Comparison of ENCODE assay signal across 8 cellular contexts in genomic region chr14:53955671-53956426, GRCh38. TPM values are rescaled to one million over a fixed set of nuclear protein-coding genes. Genes with fewer than 3 reads are reported as not detected.
DNase-seq lines count a peak whose midpoint lies in the region; ATAC-seq and FAIRE-seq lines count a peak whose summit lies in the region.

No MANE protein-coding gene starts in this region.

- H3K9me3 Mint-ChIP-seq in activated CD8-positive, alpha-beta T cell treated with anti-CD3 and anti-CD28 coated beads, Interleukin-2, amount 10 ng/mL, durations not matched to agents 7 days and 5 days (ENCODE audit: insufficient read depth): no peaks in the 10 kb centered on the region
- H3K9me3 Mint-ChIP-seq in stimulated activated effector memory CD8-positive, alpha-beta T cell treated with anti-CD3 and anti-CD28 coated beads, Interleukin-12 subunit alpha, Interleukin-12 subunit beta, amount 100 ng/mL, for 72 hours: no peaks in the 10 kb centered on the region

- FAIRE-seq in GM19239 (lab: Jason Lieb, UNC): no peak

- peak; percentile 44 for DNase-seq in NCI-H1105 treated with DMSO at 0.1 percent for 48 hours (lab: John Stamatoyannopoulos, UW)
- DNase-seq in NCI-H1105 (lab: John Stamatoyannopoulos, UW): no peak
- DNase-seq in activated CD8-positive, alpha-beta T cell treated with anti-CD3 and anti-CD28 coated beads, Interleukin-2, amount 10 ng/mL, durations not matched to agents 7 days and 5 days: no peak
- DNase-seq in stimulated activated effector memory CD8-positive, alpha-beta T cell treated with anti-CD3 and anti-CD28 coated beads, Interleukin-12 subunit alpha, Interleukin-12 subunit beta, amount 100 ng/mL, for 72 hours (ENCODE audit: low spot score in 2 of 2): no peak
- DNase-seq in GM19239 (ENCODE audit: insufficient read length, low spot score): no peak
- DNase-seq in NCI-H524 treated with DMSO at 0.1 percent for 48 hours (lab: John Stamatoyannopoulos, UW): no peak
- no peak for DNase-seq in medulla oblongata (ENCODE audit: extremely low spot score)

- H3K27ac Mint-ChIP-seq in activated CD8-positive, alpha-beta T cell treated with anti-CD3 and anti-CD28 coated beads, Interleukin-2, amount 10 ng/mL, durations not matched to agents 7 days and 5 days: no peak overlapping the region
- H3K27ac Mint-ChIP-seq in stimulated activated effector memory CD8-positive, alpha-beta T cell treated with anti-CD3 and anti-CD28 coated beads, Interleukin-12 subunit alpha, Interleukin-12 subunit beta, amount 100 ng/mL, for 72 hours: no peak overlapping the region

- H3K36me3 Mint-ChIP-seq in activated CD8-positive, alpha-beta T cell treated with anti-CD3 and anti-CD28 coated beads, Interleukin-2, amount 10 ng/mL, durations not matched to agents 7 days and 5 days (ENCODE audit: low read depth): no peaks in the 10 kb centered on the region
- H3K36me3 Mint-ChIP-seq in stimulated activated effector memory CD8-positive, alpha-beta T cell treated with anti-CD3 and anti-CD28 coated beads, Interleukin-12 subunit alpha, Interleukin-12 subunit beta, amount 100 ng/mL, for 72 hours: peaks cover 6% of the 10 kb centered on the region

- no peak for ATAC-seq in activated CD8-positive, alpha-beta T cell treated with anti-CD3 and anti-CD28 coated beads, Interleukin-2, amount 10 ng/mL, durations not matched to agents 7 days and 5 days
- no peak for ATAC-seq in stimulated activated effector memory CD8-positive, alpha-beta T cell treated with anti-CD3 and anti-CD28 coated beads, Interleukin-12 subunit alpha, Interleukin-12 subunit beta, amount 100 ng/mL, for 72 hours

- POLR2A ChIA-PET in activated CD8-positive, alpha-beta T cell treated with anti-CD3 and anti-CD28 coated beads, Interleukin-2, amount 10 ng/mL, durations not matched to agents 7 days and 5 days (lab: Charles Lee): interaction anchor here (0.6 kb wide), 1 partner anchor 13 kb away, joined by 3 read pairs; no protein-coding TSS in a partner anchor

- peaks cover 65% of the 10 kb centered on the region for H3K27me3 Mint-ChIP-seq in activated CD8-positive, alpha-beta T cell treated with anti-CD3 and anti-CD28 coated beads, Interleukin-2, amount 10 ng/mL, durations not matched to agents 7 days and 5 days (ENCODE audit: low read depth)

- peak overlapping the region; percentile 40 for H3K4me3 Mint-ChIP-seq in activated CD8-positive, alpha-beta T cell treated with anti-CD3 and anti-CD28 coated beads, Interleukin-2, amount 10 ng/mL, durations not matched to agents 7 days and 5 days
- peak overlapping the region; percentile 57 for H3K4me3 Mint-ChIP-seq in stimulated activated effector memory CD8-positive, alpha-beta T cell treated with anti-CD3 and anti-CD28 coated beads, Interleukin-12 subunit alpha, Interleukin-12 subunit beta, amount 100 ng/mL, for 72 hours

- CTCF ChIA-PET in activated CD8-positive, alpha-beta T cell treated with anti-CD3 and anti-CD28 coated beads, Interleukin-2, amount 10 ng/mL, durations not matched to agents 7 days and 5 days (lab: Charles Lee): interaction anchor here (1.6 kb wide), 1 partner anchor 31 kb away, joined by 3 read pairs; no protein-coding TSS in a partner anchor

- H3K4me3 ChIP-seq in iPS-11a (ENCODE audit: low read depth, low read length): peak overlapping the region; percentile 73

- peaks cover 36% of the 10 kb centered on the region for H3K4me1 Mint-ChIP-seq in activated CD8-positive, alpha-beta T cell treated with anti-CD3 and anti-CD28 coated beads, Interleukin-2, amount 10 ng/mL, durations not matched to agents 7 days and 5 days (ENCODE audit: low read depth)
- H3K4me1 Mint-ChIP-seq in stimulated activated effector memory CD8-positive, alpha-beta T cell treated with anti-CD3 and anti-CD28 coated beads, Interleukin-12 subunit alpha, Interleukin-12 subunit beta, amount 100 ng/mL, for 72 hours: peaks cover 21% of the 10 kb centered on the region

RNA-seq across cellular contexts. Expression of gene BMP4, which starts 0.8 kb away (rescaled TPM):
- total RNA-seq in activated CD8-positive, alpha-beta T cell treated with anti-CD3 and anti-CD28 coated beads, Interleukin-2, amount 10 ng/mL, durations not matched to agents 7 days and 5 days: not detected
